ENCODE assay signal across 1 cellular context in the genomic region with DNA sequence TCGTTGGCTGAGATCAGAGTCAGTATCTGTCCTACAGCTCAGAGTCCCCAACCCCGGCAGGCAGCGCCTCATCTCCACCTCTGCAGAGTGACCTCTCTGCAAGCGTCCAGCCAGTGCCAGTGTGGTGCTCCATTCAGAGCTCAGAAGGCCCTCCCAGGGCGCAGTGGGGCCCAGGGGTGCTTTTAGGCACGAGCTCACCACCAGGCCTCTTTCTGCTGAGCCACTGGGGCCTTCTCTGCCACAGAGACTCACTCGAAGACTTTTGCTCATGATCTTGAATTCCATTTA.
TF ChIP-seq lines count a peak whose summit lies in the region.

No MANE protein-coding gene starts in this region.

TF ChIP-seq in H1, 55 proteins besides CTCF, POLR2A, EP300 and RAD21:
- TF ChIP-seq SAP30 (IDR thresholded peaks at IDR 0.05; ENCODE audit: insufficient read depth, insufficient replicate concordance, low read length), result no peak
